In the genomic region with DNA sequence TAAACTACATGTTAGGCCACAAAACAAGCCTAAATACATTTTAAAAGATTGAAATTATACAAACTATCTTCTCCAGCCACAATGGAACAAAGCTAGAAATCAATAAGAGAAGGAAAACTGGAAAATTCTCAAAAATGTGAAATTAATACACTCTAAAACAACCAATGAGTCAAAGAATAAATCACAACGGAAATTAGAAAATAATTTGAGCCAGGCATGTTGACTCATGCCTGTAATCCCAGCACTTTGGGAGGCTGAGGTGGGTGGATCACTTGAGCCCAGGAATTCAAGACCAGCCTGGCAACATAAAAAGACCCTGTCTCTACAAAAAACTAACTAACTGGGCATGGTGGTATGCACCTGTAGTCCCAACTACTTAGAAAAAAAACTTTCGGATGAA, we compare ENCODE assay signal across 24 cellular contexts. TPM values are rescaled to one million over a fixed set of nuclear protein-coding genes. Genes with fewer than 3 reads are reported as not detected.
DNase-seq lines count a peak whose midpoint lies in the region; ATAC-seq, FAIRE-seq and TF ChIP-seq lines count a peak whose summit lies in the region.
"Had no signal": no experiment of that assay in that cellular context is flagged by ENCODE, and none has a peak within 500 bp of the region (broad histone marks: within the 10 kb centered on the region; RNA-seq: fewer than 3 reads in every experiment).

No MANE protein-coding gene starts in this region.

- H3K27me3 Mint-ChIP-seq in GM23338 (ENCODE audit: insufficient read depth, low read depth, poor library complexity), result peaks cover 2% of the 10 kb centered on the region

- no peak overlapping the region for H3K4me3 ChIP-seq in GM23338
- no peak overlapping the region for H3K4me3 ChIP-seq in PC-3 (ENCODE audit: low read length)
- H3K4me3 ChIP-seq in epithelial cell of esophagus (ENCODE audit: low read length), result no peak overlapping the region
- H3K4me3 ChIP-seq in keratinocyte (ENCODE audit: control insufficient read depth in 2 of 3, extremely low read depth in 1 of 3, insufficient read depth in 2 of 3, low read depth in 1 of 3, low read length in 3 of 3), result no peak overlapping the region

- intact Hi-C loops in PC-3 (cut with micrococcal nuclease), result no loop called here

- H3F3A ChIP-seq in GM23338 (replicated peaks; ENCODE audit: low read depth) (no peaks in the 10 kb centered on the region), PC-3 (ENCODE audit: low read length, unreplicated experiment) (no peaks in the 10 kb centered on the region)

- H3K27ac ChIP-seq in GM23338 (ENCODE audit: low read depth) (no peak overlapping the region), PC-3 (ENCODE audit: low read length) (no peak overlapping the region), keratinocyte (ENCODE audit: control insufficient read depth, insufficient read depth, low read length) (no peak overlapping the region)

- H3K9ac ChIP-seq in PC-3 (ENCODE audit: low read length), result no peak overlapping the region
- no peak overlapping the region for H3K9ac ChIP-seq in keratinocyte (ENCODE audit: control insufficient read depth, extremely low read depth, insufficient read depth, low read length)

- H3K79me2 ChIP-seq in GM23338 (replicated peaks; ENCODE audit: insufficient read depth), result no peaks in the 10 kb centered on the region
- H3K79me2 ChIP-seq in PC-3 (ENCODE audit: low read length), result no peaks in the 10 kb centered on the region
- no peaks in the 10 kb centered on the region for H3K79me2 ChIP-seq in keratinocyte (ENCODE audit: control insufficient read depth, insufficient read depth, low read length)

- POLR2A ChIA-PET in PC-3 (lab: Charles Lee; ENCODE audit: unreplicated experiment), result no interaction called here

- BruUV-seq in PC-3 (replicated peaks; lab: Mats Ljungman, UMichigan), result no TSS peak

- peaks cover 27% of the 10 kb centered on the region for H3K36me3 Mint-ChIP-seq in GM23338 (ENCODE audit: low read depth)
- H3K36me3 Mint-ChIP-seq: CD4-positive, alpha-beta memory T cell had no signal

- H3K4me2 ChIP-seq in GM23338 (no peak overlapping the region), PC-3 (ENCODE audit: low read length) (peak overlapping the region; percentile 2), keratinocyte (ENCODE audit: control insufficient read depth, extremely low read depth, insufficient read depth, low read depth, low read length) (peak overlapping the region; percentile 16)

- FAIRE-seq in keratinocyte (lab: Jason Lieb, UNC), result no peak
- FAIRE-seq: GM12891 had no signal

- peaks cover 34% of the 10 kb centered on the region for H3K9me3 Mint-ChIP-seq in GM23338

- no peak overlapping the region for H3K27ac Mint-ChIP-seq in GM23338
- H3K27ac Mint-ChIP-seq: CD4-positive, alpha-beta memory T cell had no signal

- dilution Hi-C loops in keratinocyte (cut with MboI; ENCODE audit: extremely low pct_ligation_motif_present, low sequenced_read_pairs), result no loop called here

- H2AFZ ChIP-seq in GM23338, result peak overlapping the region; percentile 52; the same call in 1 of the 2 replicates
- H2AFZ ChIP-seq in PC-3 (ENCODE audit: low read length), result no peak overlapping the region
- H2AFZ ChIP-seq in keratinocyte (ENCODE audit: control insufficient read depth, low read length), result no peak overlapping the region

- CTCF ChIA-PET in PC-3 (lab: Charles Lee), result no interaction called here

- H3K36me3 ChIP-seq in GM23338 (ENCODE audit: insufficient read depth) (peaks cover 10% of the 10 kb centered on the region), PC-3 (ENCODE audit: low read depth, low read length) (no peaks in the 10 kb centered on the region), keratinocyte (ENCODE audit: control insufficient read depth in 2 of 2, extremely low read depth in 1 of 2, insufficient read depth in 2 of 2, low read length in 2 of 2) (no peaks in the 10 kb centered on the region)

- H3K4me3 Mint-ChIP-seq in GM23338, result no peak overlapping the region
- H3K4me3 Mint-ChIP-seq: CD4-positive, alpha-beta memory T cell; H9 had no signal

- H3K27me3 ChIP-seq in GM23338 (ENCODE audit: insufficient read depth) (no peaks in the 10 kb centered on the region), PC-3 (ENCODE audit: low read length) (no peaks in the 10 kb centered on the region), keratinocyte (ENCODE audit: control insufficient read depth, extremely low read depth, insufficient read depth, low read length) (no peaks in the 10 kb centered on the region)

- H3K9me2 ChIP-seq in GM23338 (ENCODE audit: insufficient read depth) (no peaks in the 10 kb centered on the region), PC-3 (replicated peaks; ENCODE audit: low read length) (no peaks in the 10 kb centered on the region)

- H4K20me1 ChIP-seq in GM23338 (replicated peaks; ENCODE audit: insufficient read depth) (no peaks in the 10 kb centered on the region), PC-3 (ENCODE audit: low read length) (no peaks in the 10 kb centered on the region), keratinocyte (ENCODE audit: control insufficient read depth, extremely low read depth, insufficient read depth, low read length) (no peaks in the 10 kb centered on the region)

- no peaks in the 10 kb centered on the region for H3K9me3 ChIP-seq in PC-3 (ENCODE audit: low read length)
- H3K9me3 ChIP-seq in keratinocyte (ENCODE audit: control insufficient read depth, low read depth, low read length), result no peaks in the 10 kb centered on the region

- ATAC-seq in GM23338 (no peak), PC-3 (peak; percentile 45), HG03280 (IDR thresholded peaks at IDR 0.05; ENCODE audit: unreplicated experiment) (no peak), HG02642 (IDR thresholded peaks at IDR 0.05; ENCODE audit: poor library complexity, unreplicated experiment) (no peak)
- ATAC-seq: HCT116 had no signal

- no peaks in the 10 kb centered on the region for H3K9me1 ChIP-seq in keratinocyte (ENCODE audit: control insufficient read depth, extremely low read depth, insufficient read depth, low read length)

- DNase-seq in GM23338 (ENCODE audit: low spot score), result no peak
- peak; percentile 58 for DNase-seq in PC-3
- peak; percentile 6 for DNase-seq in epithelial cell of esophagus (ENCODE audit: low read depth)
- no peak for DNase-seq in keratinocyte (ENCODE audit: low read depth, low spot score)
- no peak for DNase-seq in NCI-H2227 (lab: John Stamatoyannopoulos, UW; ENCODE audit: unreplicated experiment)
- no peak for DNase-seq in OCI-M2 (lab: John Stamatoyannopoulos, UW; ENCODE audit: unreplicated experiment)
- DNase-seq: C1 segment of cervical spinal cord; Calu3; CD4-positive, alpha-beta memory T cell; COR-L47; DMS53; DMS79 treated with DMSO at 0.1 percent for 48 hours; GF-D8; H9 had no signal

- no peaks in the 10 kb centered on the region for H3K4me1 Mint-ChIP-seq in GM23338
- H3K4me1 Mint-ChIP-seq: CD4-positive, alpha-beta memory T cell; H9 had no signal

- no peaks in the 10 kb centered on the region for H3K4me1 ChIP-seq in GM23338 (ENCODE audit: insufficient read depth)
- peaks cover 22% of the 10 kb centered on the region for H3K4me1 ChIP-seq in PC-3 (ENCODE audit: insufficient read depth, low read length)
- H3K4me1 ChIP-seq in keratinocyte (ENCODE audit: control insufficient read depth, extremely low read depth, insufficient read depth, low read length), result peaks cover 8% of the 10 kb centered on the region

- TF ChIP-seq CTCF in GM23338 (conservative IDR thresholded peaks at IDR 0.05; ENCODE audit: low read depth in 2 of 2), result no peak
- TF ChIP-seq CTCF in PC-3 (conservative IDR thresholded peaks at IDR 0.05; ENCODE audit: low read depth, low read length), result no peak
- TF ChIP-seq CTCF in epithelial cell of esophagus (IDR thresholded peaks at IDR 0.05; ENCODE audit: insufficient read depth, low read depth, low read length, missing control alignments), result no peak
- TF ChIP-seq CTCF in keratinocyte (optimal IDR thresholded peaks at IDR 0.05 in 1 of 3, IDR thresholded peaks at IDR 0.05 in 1 of 3, conservative IDR thresholded peaks at IDR 0.05 in 1 of 3; ENCODE audit: extremely low read depth in 1 of 3, insufficient read depth in 2 of 3, low read length in 3 of 3), result no peak

RNA-seq across cellular contexts. Expression of gene WFDC13, which starts 6.3 kb away (rescaled TPM):
- not detected in 2 replicates for total RNA-seq in GM23338 (2014; rRNA removed; shearing (Covaris generic))
- polyA plus RNA-seq in GM23338 (2016; fragmentation: Nextera tagmentation; extraction: Ambion mirVana) (not detected in 2 replicates), keratinocyte (not detected in 3 replicates)
- not detected in 2 replicates for total RNA-seq in PC-3 (2014; rRNA removed)
- polyA plus RNA-seq in keratinocyte (2011; ENCODE audit: low read depth), result not detected
- polyA plus RNA-seq in keratinocyte (2011; cell fraction: cytosol; rRNA removed), result not detected in 2 replicates
- not detected in 2 replicates for polyA plus RNA-seq in keratinocyte (2011; cell fraction: nucleus; rRNA removed)
- not detected in 2 replicates for polyA plus RNA-seq in keratinocyte (2012; ENCODE audit: low replicate concordance)
- not detected in 3 replicates for polyA minus RNA-seq in keratinocyte
- polyA minus RNA-seq in keratinocyte (2011; cell fraction: cytosol; rRNA and poly(A)+ RNA removed), result not detected
- polyA minus RNA-seq in keratinocyte (2011; cell fraction: nucleus; rRNA and poly(A)+ RNA removed), result not detected in 2 replicates
- total RNA-seq: A172; A673; Calu3; CD4-positive, alpha-beta memory T cell; Daoy; G401; H4; H9 had no signal
- polyA plus RNA-seq: BJ; CD4-positive, alpha-beta memory T cell had no signal

RNA-seq across cellular contexts. Expression of gene WFDC10B, which starts 9.3 kb away (rescaled TPM):
- total RNA-seq in GM23338 (2014; rRNA removed; shearing (Covaris generic)), result not detected in 2 replicates
- 0.50 and 1.0 TPM in 2 replicates for polyA plus RNA-seq in GM23338 (2016; fragmentation: Nextera tagmentation; extraction: Ambion mirVana)
- total RNA-seq in PC-3 (2014; rRNA removed), result not detected in 2 replicates
- polyA plus RNA-seq in keratinocyte, result 0.10 TPM in 1 of 3 replicates, not detected in the others
- polyA plus RNA-seq in keratinocyte (2011; ENCODE audit: low read depth), result not detected
- not detected in 2 replicates for polyA plus RNA-seq in keratinocyte (2011; cell fraction: cytosol; rRNA removed)
- not detected in 2 replicates for polyA plus RNA-seq in keratinocyte (2011; cell fraction: nucleus; rRNA removed)
- not detected in 2 replicates for polyA plus RNA-seq in keratinocyte (2012; ENCODE audit: low replicate concordance)
- polyA minus RNA-seq in keratinocyte, result not detected in 3 replicates
- not detected for polyA minus RNA-seq in keratinocyte (2011; cell fraction: cytosol; rRNA and poly(A)+ RNA removed)
- polyA minus RNA-seq in keratinocyte (2011; cell fraction: nucleus; rRNA and poly(A)+ RNA removed), result not detected in 2 replicates
- total RNA-seq: A172; A673; Calu3; CD4-positive, alpha-beta memory T cell; Daoy; G401; H4; H9 had no signal
- polyA plus RNA-seq: BJ; CD4-positive, alpha-beta memory T cell had no signal

RNA-seq across cellular contexts. Expression of gene WFDC11, which starts 25.5 kb away (rescaled TPM):
- not detected in 2 replicates for total RNA-seq in GM23338 (2014; rRNA removed; shearing (Covaris generic))
- 0.87 TPM in 1 of 2 replicates, not detected in the other for polyA plus RNA-seq in GM23338 (2016; fragmentation: Nextera tagmentation; extraction: Ambion mirVana)
- total RNA-seq in PC-3 (2014; rRNA removed), result not detected in 2 replicates
- polyA plus RNA-seq in keratinocyte, result not detected in 3 replicates
- polyA plus RNA-seq in keratinocyte (2011; ENCODE audit: low read depth), result not detected
- polyA plus RNA-seq in keratinocyte (2011; cell fraction: cytosol; rRNA removed), result not detected in 2 replicates
- not detected in 2 replicates for polyA plus RNA-seq in keratinocyte (2011; cell fraction: nucleus; rRNA removed)
- polyA plus RNA-seq in keratinocyte (2012; ENCODE audit: low replicate concordance), result not detected in 2 replicates
- not detected in 3 replicates for polyA minus RNA-seq in keratinocyte
- not detected for polyA minus RNA-seq in keratinocyte (2011; cell fraction: cytosol; rRNA and poly(A)+ RNA removed)
- not detected in 2 replicates for polyA minus RNA-seq in keratinocyte (2011; cell fraction: nucleus; rRNA and poly(A)+ RNA removed)
- total RNA-seq: A172; A673; Calu3; CD4-positive, alpha-beta memory T cell; Daoy; G401; H4; H9 had no signal
- polyA plus RNA-seq: BJ; CD4-positive, alpha-beta memory T cell had no signal

RNA-seq across cellular contexts. Expression of gene SPINT4, which starts 26.7 kb away (rescaled TPM):
- not detected in 2 replicates for total RNA-seq in GM23338 (2014; rRNA removed; shearing (Covaris generic))
- polyA plus RNA-seq in GM23338 (2016; fragmentation: Nextera tagmentation; extraction: Ambion mirVana), result not detected in 2 replicates
- not detected in 2 replicates for total RNA-seq in PC-3 (2014; rRNA removed)
- not detected in 3 replicates for polyA plus RNA-seq in keratinocyte
- not detected for polyA plus RNA-seq in keratinocyte (2011; ENCODE audit: low read depth)
- polyA plus RNA-seq in keratinocyte (2011; cell fraction: cytosol; rRNA removed), result not detected in 2 replicates
- polyA plus RNA-seq in keratinocyte (2011; cell fraction: nucleus; rRNA removed), result not detected in 2 replicates
- not detected in 2 replicates for polyA plus RNA-seq in keratinocyte (2012; ENCODE audit: low replicate concordance)
- polyA minus RNA-seq in keratinocyte, result not detected in 3 replicates
- not detected for polyA minus RNA-seq in keratinocyte (2011; cell fraction: cytosol; rRNA and poly(A)+ RNA removed)
- not detected in 2 replicates for polyA minus RNA-seq in keratinocyte (2011; cell fraction: nucleus; rRNA and poly(A)+ RNA removed)
- total RNA-seq: A172; A673; Calu3; CD4-positive, alpha-beta memory T cell; Daoy; G401; H4; H9 had no signal
- polyA plus RNA-seq: BJ; CD4-positive, alpha-beta memory T cell had no signal

Comparison
In these comparisons a context has a peak if more than half of its experiments do, and no peak if none do; other contexts are left out.
1. DNase-seq: peak in PC-3 (single experiment) and epithelial cell of esophagus (single experiment); none in GM23338 (single experiment), keratinocyte (single experiment), NCI-H2227 (single experiment) and OCI-M2 (single experiment).